ENCODE assay signal across 1 cellular context in the genomic region with DNA sequence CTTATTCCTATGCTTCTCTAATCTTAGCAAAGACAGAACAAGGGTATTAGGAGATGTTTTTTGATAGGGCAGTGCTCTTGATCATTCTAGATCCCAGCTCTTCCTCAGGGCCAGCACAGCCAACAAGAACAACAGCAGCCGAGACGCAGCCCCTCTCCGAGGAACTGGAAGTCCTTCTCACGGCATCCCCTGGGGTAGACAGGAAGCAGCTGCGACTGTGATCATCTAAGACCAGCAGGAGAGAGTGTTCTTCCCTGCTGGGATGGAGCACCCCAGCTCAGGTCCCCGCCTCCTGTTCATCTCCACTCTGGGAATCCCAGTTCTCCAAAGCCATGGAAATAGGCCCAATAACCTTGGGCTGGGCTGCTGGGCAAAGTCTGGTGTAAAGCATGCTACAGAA.
TF ChIP-seq lines count a peak whose summit lies in the region.

No MANE protein-coding gene starts in this region.

TF ChIP-seq in IMR-90, 13 proteins besides CTCF, POLR2A, EP300 and RAD21 (continued from another document):
- TF ChIP-seq, protein P1, sequence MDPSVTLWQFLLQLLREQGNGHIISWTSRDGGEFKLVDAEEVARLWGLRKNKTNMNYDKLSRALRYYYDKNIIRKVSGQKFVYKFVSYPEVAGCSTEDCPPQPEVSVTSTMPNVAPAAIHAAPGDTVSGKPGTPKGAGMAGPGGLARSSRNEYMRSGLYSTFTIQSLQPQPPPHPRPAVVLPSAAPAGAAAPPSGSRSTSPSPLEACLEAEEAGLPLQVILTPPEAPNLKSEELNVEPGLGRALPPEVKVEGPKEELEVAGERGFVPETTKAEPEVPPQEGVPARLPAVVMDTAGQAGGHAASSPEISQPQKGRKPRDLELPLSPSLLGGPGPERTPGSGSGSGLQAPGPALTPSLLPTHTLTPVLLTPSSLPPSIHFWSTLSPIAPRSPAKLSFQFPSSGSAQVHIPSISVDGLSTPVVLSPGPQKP (IDR thresholded peaks at IDR 0.05; ENCODE audit: borderline replicate concordance, low read depth, low read length): no peak
- TF ChIP-seq RCOR1 (IDR thresholded peaks at IDR 0.05; ENCODE audit: insufficient replicate concordance, low read length) (no peak), CHD1 (IDR thresholded peaks at IDR 0.05; ENCODE audit: low read depth, low read length) (no peak), SMC3 (IDR thresholded peaks at IDR 0.05; ENCODE audit: low read depth, low read length) (no peak), RFX5 (IDR thresholded peaks at IDR 0.05; ENCODE audit: low read depth, low read length) (no peak), FOS (IDR thresholded peaks at IDR 0.05; ENCODE audit: low read depth, low read length) (no peak), USF2 (IDR thresholded peaks at IDR 0.05; ENCODE audit: low read depth, low read length) (no peak), NFE2L2 (IDR thresholded peaks at IDR 0.05; ENCODE audit: low read depth, low read length) (no peak), MAFK (IDR thresholded peaks at IDR 0.05; ENCODE audit: low read depth, low read length) (no peak), MXI1 (IDR thresholded peaks at IDR 0.05; ENCODE audit: borderline replicate concordance, low read depth, low read length) (no peak)
